22 cellular contexts compared by ENCODE assay signal in genomic region chr4:158007566-158007965, GRCh38.
A peak's percentile ranks its signal among the peaks of the same experiment; 100 is the strongest.
DNase-seq lines count a peak whose midpoint lies in the region; ATAC-seq and TF ChIP-seq lines count a peak whose summit lies in the region.
"Had no signal": no experiment of that assay in that cellular context is flagged by ENCODE, and none has a peak within 500 bp of the region (broad histone marks: within the 10 kb centered on the region; RNA-seq: fewer than 3 reads in every experiment).

No MANE protein-coding gene starts in this region.

- H3K4me2 ChIP-seq in neuronal stem cell (ENCODE audit: insufficient read depth, low read length, poor library complexity, severe bottlenecking): no peak overlapping the region
- H3K4me2 ChIP-seq: hepatocyte had no signal

- TF ChIP-seq CTCF in breast epithelium (IDR thresholded peaks at IDR 0.05): no peak
- no peak for TF ChIP-seq CTCF in MCF 10A (IDR thresholded peaks at IDR 0.05; ENCODE audit: unreplicated experiment)
- TF ChIP-seq CTCF in esophagus muscularis mucosa (IDR thresholded peaks at IDR 0.05): no peak
- no peak for TF ChIP-seq CTCF in thoracic aorta (IDR thresholded peaks at IDR 0.05)

- H4K8ac ChIP-seq in neuronal stem cell (ENCODE audit: low read depth, low read length): no peak overlapping the region

- H3K36me3 Mint-ChIP-seq in MCF 10A (ENCODE audit: insufficient read depth, unreplicated experiment): no peaks in the 10 kb centered on the region
- H3K36me3 Mint-ChIP-seq: CD4-positive, alpha-beta memory T cell had no signal

- no peak overlapping the region for H2BK15ac ChIP-seq in neuronal stem cell (ENCODE audit: low read length)

- H3K4me3 ChIP-seq in breast epithelium: no peak overlapping the region
- no peak overlapping the region for H3K4me3 ChIP-seq in esophagus muscularis mucosa
- no peak overlapping the region for H3K4me3 ChIP-seq in neuronal stem cell (ENCODE audit: low read length in 2 of 2)
- no peak overlapping the region for H3K4me3 ChIP-seq in thoracic aorta
- H3K4me3 ChIP-seq: adrenal gland, hepatocyte, mucosa of descending colon, upper lobe of left lung had no signal

- H3K4me1 Mint-ChIP-seq in MCF 10A (ENCODE audit: insufficient read depth, unreplicated experiment): peaks cover 10% of the 10 kb centered on the region
- H3K4me1 Mint-ChIP-seq: activated CD4-positive, alpha-beta T cell treated with anti-CD3 and anti-CD28 coated beads, Interleukin-2, amount 10 ng/mL, durations not matched to agents 24 days and 14 days; CD4-positive, alpha-beta memory T cell had no signal

- TF ChIP-seq POLR2A in breast epithelium (IDR thresholded peaks at IDR 0.05) (no peak), esophagus muscularis mucosa (IDR thresholded peaks at IDR 0.05; ENCODE audit: low read depth) (no peak)

- H2AK5ac ChIP-seq in neuronal stem cell (ENCODE audit: low read depth, low read length): no peak overlapping the region

- no peak overlapping the region for H3K27ac Mint-ChIP-seq in MCF 10A (ENCODE audit: low read depth, unreplicated experiment)
- H3K27ac Mint-ChIP-seq: activated CD4-positive, alpha-beta T cell treated with anti-CD3 and anti-CD28 coated beads, Interleukin-2, amount 10 ng/mL, durations not matched to agents 24 days and 14 days; activated T-cell treated with anti-CD3 and anti-CD28 coated beads, Interleukin-2, amount 50 U/mL, for 72 hours; CD4-positive, alpha-beta memory T cell; stimulated activated naive CD8-positive, alpha-beta T cell treated with anti-CD3 and anti-CD28 coated beads, Interleukin-15, Interleukin-2, amounts not matched to agents 100 ng/mL and 50 ng/mL, for 24 hours had no signal

- no peaks in the 10 kb centered on the region for H3K79me1 ChIP-seq in neuronal stem cell (ENCODE audit: low read depth, low read length)

- H3K27me3 ChIP-seq in breast epithelium (no peaks in the 10 kb centered on the region), esophagus muscularis mucosa (no peaks in the 10 kb centered on the region), neuronal stem cell (ENCODE audit: control insufficient read depth in 3 of 3, insufficient read depth in 3 of 3, low read depth in 1 of 3, low read length in 3 of 3) (no peaks in the 10 kb centered on the region), thoracic aorta (replicated peaks; ENCODE audit: insufficient read depth) (no peaks in the 10 kb centered on the region)
- H3K27me3 ChIP-seq: adrenal gland, hepatocyte, upper lobe of left lung had no signal

- CTCF ChIA-PET in MCF 10A (lab: Yijun Ruan, JAX): interaction anchor here (0.7 kb wide), 1 partner anchor 958 kb away, joined by 4 read pairs; no protein-coding TSS in a partner anchor

- H3K9me3 ChIP-seq in breast epithelium (no peaks in the 10 kb centered on the region), esophagus muscularis mucosa (no peaks in the 10 kb centered on the region), neuronal stem cell (replicated peaks in 1 of 2; ENCODE audit: control insufficient read depth in 2 of 2, insufficient read depth in 1 of 2, low read depth in 1 of 2, low read length in 2 of 2) (no peaks in the 10 kb centered on the region), thoracic aorta (no peaks in the 10 kb centered on the region)
- H3K9me3 ChIP-seq: adrenal gland, mucosa of descending colon, upper lobe of left lung had no signal

- H3K27ac ChIP-seq in breast epithelium (peak overlapping the region; percentile 41 to 43), esophagus muscularis mucosa (replicated peaks in 1 of 4) (peak overlapping the region; percentile 51 to 65 (median 60)), neuronal stem cell (replicated peaks; ENCODE audit: low read length) (no peak overlapping the region), thoracic aorta (peak overlapping the region; percentile 27 to 60)
- H3K27ac ChIP-seq: 22Rv1, hepatocyte, VCaP had no signal

- H3K4ac ChIP-seq in neuronal stem cell (ENCODE audit: low read length): no peak overlapping the region

- no TSS peak for BruUV-seq in MCF 10A (replicated peaks; lab: Mats Ljungman, UMichigan)

- H3K14ac ChIP-seq in neuronal stem cell (ENCODE audit: low read length): no peak overlapping the region

- no peak overlapping the region for H3K4me3 Mint-ChIP-seq in MCF 10A (ENCODE audit: unreplicated experiment)
- H3K4me3 Mint-ChIP-seq: activated CD4-positive, alpha-beta T cell treated with anti-CD3 and anti-CD28 coated beads, Interleukin-2, amount 10 ng/mL, durations not matched to agents 24 days and 14 days; activated T-cell treated with anti-CD3 and anti-CD28 coated beads, Interleukin-2, amount 50 U/mL, for 72 hours; CD4-positive, alpha-beta memory T cell; stimulated activated naive CD8-positive, alpha-beta T cell treated with anti-CD3 and anti-CD28 coated beads, Interleukin-15, Interleukin-2, amounts not matched to agents 100 ng/mL and 50 ng/mL, for 24 hours had no signal

- POLR2A ChIA-PET in MCF 10A (lab: Yijun Ruan, JAX): interaction anchor here (0.7 kb wide), 1 partner anchor 110 kb away, joined by 3 read pairs; no protein-coding TSS in a partner anchor

- H3K27me3 Mint-ChIP-seq in MCF 10A (ENCODE audit: insufficient read depth, unreplicated experiment): no peaks in the 10 kb centered on the region
- H3K27me3 Mint-ChIP-seq: CD4-positive, alpha-beta memory T cell; stimulated activated naive CD8-positive, alpha-beta T cell treated with anti-CD3 and anti-CD28 coated beads, Interleukin-15, Interleukin-2, amounts not matched to agents 100 ng/mL and 50 ng/mL, for 24 hours had no signal

- no peak overlapping the region for H2BK120ac ChIP-seq in neuronal stem cell (ENCODE audit: low read depth, low read length)

- DNase-seq in breast epithelium (ENCODE audit: low spot score in 2 of 2) (no peak), MCF 10A (ENCODE audit: unreplicated experiment) (no peak), esophagus muscularis mucosa (ENCODE audit: extremely low spot score) (no peak), neuronal stem cell (ENCODE audit: low spot score) (no peak), thoracic aorta (ENCODE audit: low spot score) (no peak), putamen (ENCODE audit: low spot score) (no peak), HCEC 1CT (no peak)
- DNase-seq: activated CD4-positive, alpha-beta T cell treated with anti-CD3 and anti-CD28 coated beads, Interleukin-2, amount 10 ng/mL, durations not matched to agents 24 days and 14 days; activated naive CD4-positive, alpha-beta T cell treated with Interleukin-2 at 50 U/mL for 16 hours; activated T-cell treated with anti-CD3 and anti-CD28 coated beads, Interleukin-2, amount 50 U/mL, for 72 hours; CD4-positive, alpha-beta memory T cell; NCI-H82; stimulated activated CD4-positive, alpha-beta T cell treated with anti-CD3 and anti-CD28 coated beads, Interleukin-12 subunit alpha, Interleukin-12 subunit beta, amount 100 ng/mL, for 4 hours; upper lobe of left lung had no signal

- no peak overlapping the region for H2BK5ac ChIP-seq in neuronal stem cell (ENCODE audit: low read length)

- peak overlapping the region; percentile 45 for H2AFZ ChIP-seq in neuronal stem cell (ENCODE audit: low read length)
- H2AFZ ChIP-seq: hepatocyte had no signal

- no peak overlapping the region for H4K91ac ChIP-seq in neuronal stem cell (ENCODE audit: low read depth, low read length, poor library complexity)

- H3K9me3 Mint-ChIP-seq in MCF 10A (ENCODE audit: unreplicated experiment): no peaks in the 10 kb centered on the region
- H3K9me3 Mint-ChIP-seq: activated CD4-positive, alpha-beta T cell treated with anti-CD3 and anti-CD28 coated beads, Interleukin-2, amount 10 ng/mL, durations not matched to agents 24 days and 14 days; activated T-cell treated with anti-CD3 and anti-CD28 coated beads, Interleukin-2, amount 50 U/mL, for 72 hours; CD4-positive, alpha-beta memory T cell; stimulated activated naive CD8-positive, alpha-beta T cell treated with anti-CD3 and anti-CD28 coated beads, Interleukin-15, Interleukin-2, amounts not matched to agents 100 ng/mL and 50 ng/mL, for 24 hours had no signal

- H3K9ac ChIP-seq in neuronal stem cell (ENCODE audit: low read depth, low read length, poor library complexity): no peak overlapping the region

- H3K23ac ChIP-seq in neuronal stem cell (ENCODE audit: low read depth, low read length, poor library complexity): no peak overlapping the region

- TF ChIP-seq EP300 in esophagus muscularis mucosa (IDR thresholded peaks at IDR 0.05): no peak

- H3K4me1 ChIP-seq in breast epithelium (peaks cover 0 to 8% of the 10 kb centered on the region in 2 donors), esophagus muscularis mucosa (peaks cover 36 to 47% (median 42%) of the 10 kb centered on the region in 4 donors), neuronal stem cell (ENCODE audit: control insufficient read depth in 2 of 2, insufficient read depth in 1 of 2, low read depth in 1 of 2, low read length in 2 of 2) (peaks cover 11 to 25% of the 10 kb centered on the region in 2 donors), thoracic aorta (ENCODE audit: control insufficient read depth in 1 of 2, low read depth in 2 of 2) (peaks cover 24 to 38% of the 10 kb centered on the region in 2 donors)

- H2BK12ac ChIP-seq in neuronal stem cell (ENCODE audit: low read length): no peak overlapping the region

- H3K18ac ChIP-seq in neuronal stem cell (ENCODE audit: low read length): no peak overlapping the region

- intact Hi-C loops in breast epithelium (cut with DNase I; ENCODE audit: low total_unique reads) (no loop called here), MCF 10A (cut with micrococcal nuclease) (no loop called here), esophagus muscularis mucosa (cut with DNase I) (no loop called here)

- 43% methylated on average over 3 of the region's 3 CpGs for WGBS in esophagus muscularis mucosa
- WGBS in neuronal stem cell (ENCODE audit: extremely low coverage in 2 of 2, insufficient read length in 2 of 2, insufficient replicate concordance in 1 of 2), 2 donors: no CpG with 5 or more reads among the region's 3 CpGs

- H3K36me3 ChIP-seq in breast epithelium: no peaks in the 10 kb centered on the region
- H3K36me3 ChIP-seq in esophagus muscularis mucosa: no peaks in the 10 kb centered on the region
- H3K36me3 ChIP-seq in neuronal stem cell (replicated peaks in 1 of 2; ENCODE audit: control insufficient read depth in 2 of 2, insufficient read depth in 2 of 2, low read length in 2 of 2): no peaks in the 10 kb centered on the region
- H3K36me3 ChIP-seq in thoracic aorta: no peaks in the 10 kb centered on the region
- H3K36me3 ChIP-seq: adrenal gland, upper lobe of left lung had no signal

- ATAC-seq in thoracic aorta (ENCODE audit: insufficient number of reproducible peaks, low FRiP score, low read depth): no peak
- no peak for ATAC-seq in HG03045 (IDR thresholded peaks at IDR 0.05; ENCODE audit: unreplicated experiment)
- ATAC-seq: activated T-cell treated with anti-CD3 and anti-CD28 coated beads, Interleukin-2, amount 50 U/mL, for 72 hours; mucosa of descending colon; SK-N-SH treated with all-trans-retinoic acid at 6 μM for 48 hours had no signal
